Comparison of ENCODE assay signal across 1 cellular context in the genomic region with DNA sequence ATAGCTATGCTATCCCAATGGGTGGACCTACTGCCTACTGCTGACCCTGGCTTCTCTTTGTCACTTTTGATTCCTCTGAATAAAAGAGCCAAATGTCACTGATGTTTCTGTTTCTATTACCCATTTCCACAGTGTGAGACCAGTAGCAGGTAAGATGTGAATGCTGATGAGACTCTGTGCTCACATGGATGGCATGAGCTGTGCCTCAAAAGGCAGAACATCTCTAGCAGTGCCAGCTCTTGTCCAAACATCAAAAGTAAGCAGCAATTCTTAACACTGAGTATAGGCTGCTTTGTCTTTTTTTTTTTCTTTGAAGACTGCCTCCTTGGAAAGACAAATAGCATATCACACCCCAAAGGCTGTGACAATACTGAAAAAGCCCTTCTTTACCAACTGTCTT.
TF ChIP-seq lines count a peak whose summit lies in the region.

No MANE protein-coding gene starts in this region.

TF ChIP-seq in WTC11, 78 proteins besides CTCF, POLR2A, EP300 and RAD21 (continued from another document):
- TF ChIP-seq, protein P1, sequence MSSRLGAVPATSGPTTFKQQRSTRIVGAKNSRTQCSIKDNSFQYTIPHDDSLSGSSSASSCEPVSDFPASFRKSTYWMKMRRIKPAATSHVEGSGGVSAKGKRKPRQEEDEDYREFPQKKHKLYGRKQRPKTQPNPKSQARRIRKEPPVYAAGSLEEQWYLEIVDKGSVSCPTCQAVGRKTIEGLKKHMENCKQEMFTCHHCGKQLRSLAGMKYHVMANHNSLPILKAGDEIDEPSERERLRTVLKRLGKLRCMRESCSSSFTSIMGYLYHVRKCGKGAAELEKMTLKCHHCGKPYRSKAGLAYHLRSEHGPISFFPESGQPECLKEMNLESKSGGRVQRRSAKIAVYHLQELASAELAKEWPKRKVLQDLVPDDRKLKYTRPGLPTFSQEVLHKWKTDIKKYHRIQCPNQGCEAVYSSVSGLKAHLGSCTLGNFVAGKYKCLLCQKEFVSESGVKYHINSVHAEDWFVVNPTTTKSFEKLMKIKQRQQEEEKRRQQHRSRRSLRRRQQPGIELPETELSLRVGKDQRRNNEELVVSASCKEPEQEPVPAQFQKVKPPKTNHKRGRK (CRISPR knock-in tag; IDR thresholded peaks at IDR 0.05; ENCODE audit: borderline replicate concordance) = no peak
- TF ChIP-seq, protein P2, sequence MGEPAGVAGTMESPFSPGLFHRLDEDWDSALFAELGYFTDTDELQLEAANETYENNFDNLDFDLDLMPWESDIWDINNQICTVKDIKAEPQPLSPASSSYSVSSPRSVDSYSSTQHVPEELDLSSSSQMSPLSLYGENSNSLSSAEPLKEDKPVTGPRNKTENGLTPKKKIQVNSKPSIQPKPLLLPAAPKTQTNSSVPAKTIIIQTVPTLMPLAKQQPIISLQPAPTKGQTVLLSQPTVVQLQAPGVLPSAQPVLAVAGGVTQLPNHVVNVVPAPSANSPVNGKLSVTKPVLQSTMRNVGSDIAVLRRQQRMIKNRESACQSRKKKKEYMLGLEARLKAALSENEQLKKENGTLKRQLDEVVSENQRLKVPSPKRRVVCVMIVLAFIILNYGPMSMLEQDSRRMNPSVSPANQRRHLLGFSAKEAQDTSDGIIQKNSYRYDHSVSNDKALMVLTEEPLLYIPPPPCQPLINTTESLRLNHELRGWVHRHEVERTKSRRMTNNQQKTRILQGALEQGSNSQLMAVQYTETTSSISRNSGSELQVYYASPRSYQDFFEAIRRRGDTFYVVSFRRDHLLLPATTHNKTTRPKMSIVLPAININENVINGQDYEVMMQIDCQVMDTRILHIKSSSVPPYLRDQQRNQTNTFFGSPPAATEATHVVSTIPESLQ (CRISPR knock-in tag; IDR thresholded peaks at IDR 0.05) = no peak
- TF ChIP-seq TP53 (CRISPR knock-in tag; IDR thresholded peaks at IDR 0.05) (no peak), ELF4 (CRISPR knock-in tag; IDR thresholded peaks at IDR 0.05; ENCODE audit: low read depth) (no peak), MYBL2 (CRISPR knock-in tag; IDR thresholded peaks at IDR 0.05) (no peak), ZNF423 (CRISPR knock-in tag; IDR thresholded peaks at IDR 0.05) (no peak), TEAD1 (CRISPR knock-in tag; IDR thresholded peaks at IDR 0.05) (no peak), JAZF1 (CRISPR knock-in tag; IDR thresholded peaks at IDR 0.05) (no peak)
- TF ChIP-seq, protein P3, sequence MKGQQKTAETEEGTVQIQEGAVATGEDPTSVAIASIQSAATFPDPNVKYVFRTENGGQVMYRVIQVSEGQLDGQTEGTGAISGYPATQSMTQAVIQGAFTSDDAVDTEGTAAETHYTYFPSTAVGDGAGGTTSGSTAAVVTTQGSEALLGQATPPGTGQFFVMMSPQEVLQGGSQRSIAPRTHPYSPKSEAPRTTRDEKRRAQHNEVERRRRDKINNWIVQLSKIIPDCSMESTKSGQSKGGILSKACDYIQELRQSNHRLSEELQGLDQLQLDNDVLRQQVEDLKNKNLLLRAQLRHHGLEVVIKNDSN (CRISPR knock-in tag; IDR thresholded peaks at IDR 0.05) = no peak
- TF ChIP-seq, protein P4, sequence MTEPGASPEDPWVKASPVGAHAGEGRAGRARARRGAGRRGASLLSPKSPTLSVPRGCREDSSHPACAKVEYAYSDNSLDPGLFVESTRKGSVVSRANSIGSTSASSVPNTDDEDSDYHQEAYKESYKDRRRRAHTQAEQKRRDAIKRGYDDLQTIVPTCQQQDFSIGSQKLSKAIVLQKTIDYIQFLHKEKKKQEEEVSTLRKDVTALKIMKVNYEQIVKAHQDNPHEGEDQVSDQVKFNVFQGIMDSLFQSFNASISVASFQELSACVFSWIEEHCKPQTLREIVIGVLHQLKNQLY (CRISPR knock-in tag; IDR thresholded peaks at IDR 0.05) = no peak
- TF ChIP-seq, protein P5, sequence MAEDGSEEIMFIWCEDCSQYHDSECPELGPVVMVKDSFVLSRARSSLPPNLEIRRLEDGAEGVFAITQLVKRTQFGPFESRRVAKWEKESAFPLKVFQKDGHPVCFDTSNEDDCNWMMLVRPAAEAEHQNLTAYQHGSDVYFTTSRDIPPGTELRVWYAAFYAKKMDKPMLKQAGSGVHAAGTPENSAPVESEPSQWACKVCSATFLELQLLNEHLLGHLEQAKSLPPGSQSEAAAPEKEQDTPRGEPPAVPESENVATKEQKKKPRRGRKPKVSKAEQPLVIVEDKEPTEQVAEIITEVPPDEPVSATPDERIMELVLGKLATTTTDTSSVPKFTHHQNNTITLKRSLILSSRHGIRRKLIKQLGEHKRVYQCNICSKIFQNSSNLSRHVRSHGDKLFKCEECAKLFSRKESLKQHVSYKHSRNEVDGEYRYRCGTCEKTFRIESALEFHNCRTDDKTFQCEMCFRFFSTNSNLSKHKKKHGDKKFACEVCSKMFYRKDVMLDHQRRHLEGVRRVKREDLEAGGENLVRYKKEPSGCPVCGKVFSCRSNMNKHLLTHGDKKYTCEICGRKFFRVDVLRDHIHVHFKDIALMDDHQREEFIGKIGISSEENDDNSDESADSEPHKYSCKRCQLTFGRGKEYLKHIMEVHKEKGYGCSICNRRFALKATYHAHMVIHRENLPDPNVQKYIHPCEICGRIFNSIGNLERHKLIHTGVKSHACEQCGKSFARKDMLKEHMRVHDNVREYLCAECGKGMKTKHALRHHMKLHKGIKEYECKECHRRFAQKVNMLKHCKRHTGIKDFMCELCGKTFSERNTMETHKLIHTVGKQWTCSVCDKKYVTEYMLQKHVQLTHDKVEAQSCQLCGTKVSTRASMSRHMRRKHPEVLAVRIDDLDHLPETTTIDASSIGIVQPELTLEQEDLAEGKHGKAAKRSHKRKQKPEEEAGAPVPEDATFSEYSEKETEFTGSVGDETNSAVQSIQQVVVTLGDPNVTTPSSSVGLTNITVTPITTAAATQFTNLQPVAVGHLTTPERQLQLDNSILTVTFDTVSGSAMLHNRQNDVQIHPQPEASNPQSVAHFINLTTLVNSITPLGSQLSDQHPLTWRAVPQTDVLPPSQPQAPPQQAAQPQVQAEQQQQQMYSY (CRISPR knock-in tag; IDR thresholded peaks at IDR 0.05) = no peak
- TF ChIP-seq, protein P6, sequence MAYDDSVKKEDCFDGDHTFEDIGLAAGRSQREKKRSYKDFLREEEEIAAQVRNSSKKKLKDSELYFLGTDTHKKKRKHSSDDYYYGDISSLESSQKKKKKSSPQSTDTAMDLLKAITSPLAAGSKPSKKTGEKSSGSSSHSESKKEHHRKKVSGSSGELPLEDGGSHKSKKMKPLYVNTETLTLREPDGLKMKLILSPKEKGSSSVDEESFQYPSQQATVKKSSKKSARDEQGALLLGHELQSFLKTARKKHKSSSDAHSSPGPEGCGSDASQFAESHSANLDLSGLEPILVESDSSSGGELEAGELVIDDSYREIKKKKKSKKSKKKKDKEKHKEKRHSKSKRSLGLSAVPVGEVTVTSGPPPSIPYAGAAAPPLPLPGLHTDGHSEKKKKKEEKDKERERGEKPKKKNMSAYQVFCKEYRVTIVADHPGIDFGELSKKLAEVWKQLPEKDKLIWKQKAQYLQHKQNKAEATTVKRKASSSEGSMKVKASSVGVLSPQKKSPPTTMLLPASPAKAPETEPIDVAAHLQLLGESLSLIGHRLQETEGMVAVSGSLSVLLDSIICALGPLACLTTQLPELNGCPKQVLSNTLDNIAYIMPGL (CRISPR knock-in tag; IDR thresholded peaks at IDR 0.05) = no peak
- TF ChIP-seq, protein P7, sequence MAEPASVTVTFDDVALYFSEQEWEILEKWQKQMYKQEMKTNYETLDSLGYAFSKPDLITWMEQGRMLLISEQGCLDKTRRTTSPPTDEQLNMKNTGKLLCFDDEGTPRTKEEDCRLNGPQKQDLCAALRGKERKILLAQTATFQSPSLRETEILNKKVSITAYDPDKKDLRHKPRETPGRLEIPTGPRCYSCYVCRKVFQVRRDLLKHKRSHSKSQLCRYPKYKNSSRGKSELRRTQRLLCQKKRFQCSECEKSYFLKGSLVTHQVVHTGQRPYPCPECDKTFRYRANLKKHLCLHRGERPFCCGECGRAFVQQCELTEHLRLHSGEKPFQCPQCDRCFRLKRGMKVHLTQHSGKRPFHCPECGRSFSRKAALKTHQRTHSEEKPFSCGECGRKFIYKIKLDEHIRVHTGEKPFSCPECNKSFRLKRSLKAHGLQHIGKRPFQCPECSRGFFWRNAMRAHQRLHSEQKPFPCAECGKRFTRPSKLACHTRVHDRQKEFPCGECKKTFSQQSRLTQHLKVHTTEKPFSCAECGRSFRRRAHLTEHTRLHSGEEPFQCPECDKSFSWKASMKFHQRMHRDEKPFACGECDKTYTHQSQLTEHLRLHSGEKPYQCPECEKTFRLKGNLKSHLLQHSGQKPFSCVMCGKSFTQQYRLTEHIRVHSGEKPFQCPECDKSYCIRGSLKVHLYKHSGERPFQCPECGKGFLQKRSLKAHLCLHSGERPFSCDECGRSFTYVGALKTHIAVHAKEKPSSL (CRISPR knock-in tag; conservative IDR thresholded peaks at IDR 0.05) = no peak
TF ChIP-seq in WTC11: peak in this region for 0.
